ENCODE assay signal across 1 cellular context in the genomic region with DNA sequence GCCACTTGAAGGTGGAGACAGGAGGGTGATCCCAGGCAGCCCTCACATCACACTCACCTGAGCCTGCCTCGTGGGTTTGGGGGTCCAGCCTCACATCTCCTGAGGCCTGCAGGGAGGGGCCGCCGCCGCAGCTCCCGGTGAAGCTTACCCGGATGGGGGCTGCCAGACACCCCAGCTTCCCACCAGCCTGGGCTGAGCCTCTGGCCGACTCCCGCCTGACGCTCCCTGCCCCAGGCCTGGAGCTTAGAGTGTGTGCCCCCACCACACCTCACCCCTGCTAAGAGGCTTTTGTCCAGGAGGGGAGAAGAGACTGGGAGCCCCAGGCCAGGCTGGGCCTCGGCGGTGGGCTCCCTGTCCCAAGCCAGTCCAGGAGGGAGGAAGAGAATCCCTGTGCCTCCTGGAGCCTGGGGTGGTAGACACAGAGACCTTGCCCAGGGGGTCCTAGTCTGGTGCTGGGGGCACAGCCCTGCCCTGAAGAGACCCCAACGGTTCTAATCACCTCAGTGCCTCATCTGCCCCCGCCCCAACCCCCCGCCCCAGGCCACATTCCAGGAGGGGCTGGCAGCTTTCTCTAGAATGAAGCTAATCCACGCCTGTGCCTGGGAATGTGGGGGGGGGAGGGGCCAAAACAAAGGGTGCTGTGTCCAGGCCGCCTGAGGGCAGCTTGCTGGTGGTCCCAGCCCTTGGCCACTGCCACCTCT.
TF ChIP-seq lines count a peak whose summit lies in the region.

A gene with protein sequence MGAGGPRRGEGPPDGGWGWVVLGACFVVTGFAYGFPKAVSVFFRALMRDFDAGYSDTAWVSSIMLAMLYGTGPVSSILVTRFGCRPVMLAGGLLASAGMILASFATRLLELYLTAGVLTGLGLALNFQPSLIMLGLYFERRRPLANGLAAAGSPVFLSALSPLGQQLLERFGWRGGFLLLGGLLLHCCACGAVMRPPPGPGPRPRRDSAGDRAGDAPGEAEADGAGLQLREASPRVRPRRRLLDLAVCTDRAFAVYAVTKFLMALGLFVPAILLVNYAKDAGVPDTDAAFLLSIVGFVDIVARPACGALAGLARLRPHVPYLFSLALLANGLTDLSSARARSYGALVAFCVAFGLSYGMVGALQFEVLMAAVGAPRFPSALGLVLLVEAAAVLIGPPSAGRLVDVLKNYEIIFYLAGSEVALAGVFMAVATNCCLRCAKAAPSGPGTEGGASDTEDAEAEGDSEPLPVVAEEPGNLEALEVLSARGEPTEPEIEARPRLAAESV (minus strand): TSS at position 254 of the 701 bp plus-strand sequence. CDS start 1,311 bp downstream, outside the sequence.

TF ChIP-seq in HepG2, 621 proteins besides CTCF, POLR2A, EP300 and RAD21:
- TF ChIP-seq PCBP1 (IDR thresholded peaks at IDR 0.05; ENCODE audit: borderline replicate concordance, low read depth, low read length) (0 out of 2 replicates have a peak, but pooled peaks have one; percentile 44), SCMH1 (CRISPR knock-in tag; IDR thresholded peaks at IDR 0.05; ENCODE audit: borderline replicate concordance) (no peak)
